Comparison of ENCODE assay signal across 1 cellular context in genomic region chr4:139665690-139666529, GRCh38.
TF ChIP-seq lines count a peak whose summit lies in the region.

Gene MGST2 (plus strand): TSS chr4:139665819. CDS start chr4:139666020, 201 bp downstream.

TF ChIP-seq in HepG2, 621 proteins besides CTCF, POLR2A, EP300 and RAD21 (continued from another document and continues in another):
- TF ChIP-seq HNF1B (CRISPR knock-in tag; IDR thresholded peaks at IDR 0.05) (peak; percentile 93), ZNF777 (CRISPR knock-in tag; IDR thresholded peaks at IDR 0.05) (peak; percentile 65), ZNF614 (CRISPR knock-in tag; IDR thresholded peaks at IDR 0.05; ENCODE audit: borderline replicate concordance) (no peak; the same call in 1 of the 2 replicates), ZNF484 (CRISPR knock-in tag; IDR thresholded peaks at IDR 0.05; ENCODE audit: borderline replicate concordance, low read depth) (no peak), PHB2 (IDR thresholded peaks at IDR 0.05; ENCODE audit: partially characterized antibody) (no peak), ETS1 (CRISPR knock-in tag; IDR thresholded peaks at IDR 0.05) (no peak), ZNF143 (CRISPR knock-in tag; IDR thresholded peaks at IDR 0.05) (no peak), HHEX (CRISPR knock-in tag; IDR thresholded peaks at IDR 0.05) (0 out of 2 replicates have a peak, but pooled peaks have one; percentile 23), ZNF703 (CRISPR knock-in tag; IDR thresholded peaks at IDR 0.05; ENCODE audit: borderline replicate concordance) (no peak), ZNF770 (CRISPR knock-in tag; IDR thresholded peaks at IDR 0.05) (no peak), SRSF1 (optimal IDR thresholded peaks at IDR 0.05; ENCODE audit: low read depth, low read length) (peak; percentile 43), NR2F1 (CRISPR knock-in tag; IDR thresholded peaks at IDR 0.05) (peak; percentile 68 to 87; a peak in 3 of 4 replicates), SKI (IDR thresholded peaks at IDR 0.05; ENCODE audit: partially characterized antibody) (peak; percentile 53), NFIB (CRISPR knock-in tag; IDR thresholded peaks at IDR 0.05; ENCODE audit: borderline replicate concordance) (no peak), ZNF562 (CRISPR knock-in tag; IDR thresholded peaks at IDR 0.05; ENCODE audit: borderline replicate concordance) (no peak), DNMT3B (CRISPR knock-in tag; conservative IDR thresholded peaks at IDR 0.05) (no peak; the same call in 1 of the 2 replicates), ZSCAN22 (CRISPR knock-in tag; IDR thresholded peaks at IDR 0.05) (peak; percentile 53; the same call in 1 of the 2 replicates), ZNF7 (CRISPR knock-in tag; IDR thresholded peaks at IDR 0.05) (no peak), ZNF3 (CRISPR knock-in tag; IDR thresholded peaks at IDR 0.05) (no peak), MAFG (CRISPR knock-in tag; IDR thresholded peaks at IDR 0.05) (no peak), PATZ1 (CRISPR knock-in tag; IDR thresholded peaks at IDR 0.05) (peak; percentile 94), ZBTB43 (CRISPR knock-in tag; conservative IDR thresholded peaks at IDR 0.05) (peak; percentile 56; the same call in 1 of the 2 replicates), NFYC (CRISPR knock-in tag; IDR thresholded peaks at IDR 0.05) (no peak), TEF (CRISPR knock-in tag; IDR thresholded peaks at IDR 0.05) (no peak), ZNF567 (CRISPR knock-in tag; IDR thresholded peaks at IDR 0.05; ENCODE audit: borderline replicate concordance) (no peak), ZHX2 (IDR thresholded peaks at IDR 0.05; ENCODE audit: low read depth) (peak; percentile 72), ZHX2 (CRISPR knock-in tag; IDR thresholded peaks at IDR 0.05; ENCODE audit: borderline replicate concordance) (peak; percentile 90; the same call in 1 of the 2 replicates), RELA (CRISPR knock-in tag; IDR thresholded peaks at IDR 0.05) (no peak), MAFF (IDR thresholded peaks at IDR 0.05; ENCODE audit: low read depth, low read length) (no peak), ARID2 (CRISPR knock-in tag; IDR thresholded peaks at IDR 0.05; ENCODE audit: borderline replicate concordance) (peak; percentile 94), NPAS2 (CRISPR knock-in tag; IDR thresholded peaks at IDR 0.05; ENCODE audit: borderline replicate concordance) (no peak), ZNF12 (CRISPR knock-in tag; IDR thresholded peaks at IDR 0.05) (no peak; the same call in 1 of the 2 replicates), ZBTB25 (CRISPR knock-in tag; IDR thresholded peaks at IDR 0.05) (no peak), ZMYM3 (CRISPR knock-in tag; IDR thresholded peaks at IDR 0.05) (no peak; the same call in 1 of the 2 replicates), SPEN (CRISPR knock-in tag; IDR thresholded peaks at IDR 0.05; ENCODE audit: low read depth) (peak; percentile 78; the same call in 1 of the 2 replicates), DRAP1 (CRISPR knock-in tag; IDR thresholded peaks at IDR 0.05) (peak; percentile 86), ZGPAT (CRISPR knock-in tag; IDR thresholded peaks at IDR 0.05) (peak; percentile 91), ZBTB42 (CRISPR knock-in tag; IDR thresholded peaks at IDR 0.05) (no peak; the same call in 1 of the 2 replicates), HDAC2 (CRISPR knock-in tag; IDR thresholded peaks at IDR 0.05) (peak; percentile 86), TCF7L2 (IDR thresholded peaks at IDR 0.05; ENCODE audit: low read depth, low read length) (peak; percentile 32; the same call in 1 of the 2 replicates), ZNF232 (CRISPR knock-in tag; IDR thresholded peaks at IDR 0.05; ENCODE audit: borderline replicate concordance) (peak; percentile 57; the same call in 1 of the 2 replicates), ZBTB37 (CRISPR knock-in tag; IDR thresholded peaks at IDR 0.05) (no peak; the same call in 1 of the 2 replicates), ZNF225 (CRISPR knock-in tag; IDR thresholded peaks at IDR 0.05) (no peak), ZNF772 (CRISPR knock-in tag; IDR thresholded peaks at IDR 0.05) (peak; percentile 89), ZNF207 (IDR thresholded peaks at IDR 0.05; ENCODE audit: borderline replicate concordance) (no peak)
